In genomic region chr20:33481431-33481941, GRCh38 we compare ENCODE assay signal across 22 cellular contexts. TPM values are rescaled to one million over a fixed set of nuclear protein-coding genes. Genes with fewer than 3 reads are reported as not detected.
DNase-seq lines count a peak whose midpoint lies in the region; ATAC-seq, FAIRE-seq and TF ChIP-seq lines count a peak whose summit lies in the region.
"Had no signal": no experiment of that assay in that cellular context is flagged by ENCODE, and none has a peak within 500 bp of the region (broad histone marks: within the 10 kb centered on the region; RNA-seq: fewer than 3 reads in every experiment).

No MANE protein-coding gene starts in this region.

- H3K36me3 Mint-ChIP-seq in neural progenitor cell = no peaks in the 10 kb centered on the region
- H3K36me3 Mint-ChIP-seq in osteocyte (ENCODE audit: unreplicated experiment) = no peaks in the 10 kb centered on the region
- H3K36me3 Mint-ChIP-seq: CD8-positive, alpha-beta T cell had no signal

- DNase-seq in A549 (ENCODE audit: low read depth in 1 of 2, low spot score in 1 of 2) (no peak), posterior vena cava (ENCODE audit: low spot score) (peak; percentile 34), neural progenitor cell (ENCODE audit: low spot score) (no peak), osteocyte (ENCODE audit: extremely low spot score, unreplicated experiment) (no peak)
- DNase-seq: 8988T; AML-193; Caco-2; Calu3; CD4-positive, alpha-beta T cell; CD8-positive, alpha-beta T cell; DMS79 treated with DMSO at 0.1 percent for 48 hours; GF-D8 had no signal

- no peaks in the 10 kb centered on the region for H3K9me3 Mint-ChIP-seq in neural progenitor cell
- no peaks in the 10 kb centered on the region for H3K9me3 Mint-ChIP-seq in osteocyte (ENCODE audit: unreplicated experiment)
- H3K9me3 Mint-ChIP-seq: CD4-positive, alpha-beta T cell; CD8-positive, alpha-beta T cell had no signal

- no peaks in the 10 kb centered on the region for H3K9me3 ChIP-seq in A549
- no peaks in the 10 kb centered on the region for H3K9me3 ChIP-seq in HEK293 (ENCODE audit: control insufficient read depth, insufficient read depth, low read depth, low read length)
- H3K9me3 ChIP-seq in neural progenitor cell (ENCODE audit: low read depth) = no peaks in the 10 kb centered on the region
- H3K9me3 ChIP-seq: BLaER1 treated with 17β-estradiol and CSF1 and Interleukin-3, amounts not matched to agents 10 nM and 100 nM; Caco-2 had no signal

- no peak overlapping the region for H3K27ac Mint-ChIP-seq in neural progenitor cell
- no peak overlapping the region for H3K27ac Mint-ChIP-seq in osteocyte (ENCODE audit: unreplicated experiment)
- H3K27ac Mint-ChIP-seq: B cell; CD4-positive, alpha-beta T cell; CD8-positive, alpha-beta T cell had no signal

- H3K4me3 ChIP-seq in A549 (no peak overlapping the region), HEK293 (ENCODE audit: low read depth, low read length) (no peak overlapping the region), neural progenitor cell (no peak overlapping the region)
- H3K4me3 ChIP-seq: BLaER1 treated with 17β-estradiol and CSF1 and Interleukin-3, amounts not matched to agents 10 nM and 100 nM had no signal

- no peak for ATAC-seq in A549
- no peak for ATAC-seq in GM21381 (IDR thresholded peaks at IDR 0.05; ENCODE audit: unreplicated experiment)
- ATAC-seq: CD8-positive, alpha-beta T cell had no signal

- H3K4me3 Mint-ChIP-seq in neural progenitor cell (no peak overlapping the region), osteocyte (ENCODE audit: unreplicated experiment) (no peak overlapping the region)
- H3K4me3 Mint-ChIP-seq: B cell; CD4-positive, alpha-beta T cell; CD8-positive, alpha-beta T cell had no signal

- H3K4me1 ChIP-seq in A549 (no peaks in the 10 kb centered on the region), HEK293 (ENCODE audit: control insufficient read depth, insufficient read depth, low read length) (no peaks in the 10 kb centered on the region), neural progenitor cell (no peaks in the 10 kb centered on the region)

- H3K4me1 Mint-ChIP-seq in neural progenitor cell (no peaks in the 10 kb centered on the region), osteocyte (ENCODE audit: unreplicated experiment) (no peaks in the 10 kb centered on the region)
- H3K4me1 Mint-ChIP-seq: B cell had no signal

- H3F3A ChIP-seq in neural progenitor cell (ENCODE audit: low read depth) = no peaks in the 10 kb centered on the region

- H3K79me2 ChIP-seq in neural progenitor cell (ENCODE audit: low read depth) = no peaks in the 10 kb centered on the region

- no peak overlapping the region for H3K9ac ChIP-seq in neural progenitor cell
- H3K9ac ChIP-seq: BLaER1 treated with 17β-estradiol and CSF1 and Interleukin-3, amounts not matched to agents 10 nM and 100 nM had no signal

- CTCF ChIA-PET in A549 (lab: Yijun Ruan, JAX) = no interaction called here
- CTCF ChIA-PET in HEK293 (lab: Yijun Ruan, JAX) = no interaction called here

- H4K20me1 ChIP-seq in neural progenitor cell (ENCODE audit: low read depth) = no peaks in the 10 kb centered on the region
- H4K20me1 ChIP-seq: BLaER1 treated with 17β-estradiol and CSF1 and Interleukin-3, amounts not matched to agents 10 nM and 100 nM had no signal

- no peak for TF ChIP-seq POLR2A in A549 (IDR thresholded peaks at IDR 0.05; ENCODE audit: low read length)

- H3K27me3 Mint-ChIP-seq in neural progenitor cell (ENCODE audit: insufficient read depth, low read depth) (peaks cover 3% of the 10 kb centered on the region), osteocyte (ENCODE audit: unreplicated experiment) (no peaks in the 10 kb centered on the region)
- H3K27me3 Mint-ChIP-seq: B cell; CD4-positive, alpha-beta T cell had no signal

- TF ChIP-seq RAD21 in A549 (conservative IDR thresholded peaks at IDR 0.05 in 1 of 2, IDR thresholded peaks at IDR 0.05 in 1 of 2) = no peak

- H3K27ac ChIP-seq in A549 = no peak overlapping the region
- H3K27ac ChIP-seq in HEK293 (ENCODE audit: extremely low read depth, low read depth, low read length) = no peak overlapping the region
- H3K27ac ChIP-seq in neural progenitor cell = no peak overlapping the region
- H3K27ac ChIP-seq: BLaER1 treated with 17β-estradiol and CSF1 and Interleukin-3, amounts not matched to agents 10 nM and 100 nM; C4-2B had no signal

- no peak for FAIRE-seq in A549 (lab: Jason Lieb, UNC)
- FAIRE-seq: A204.1, D721Med, G401.6, GM12891, GM19239 had no signal

- no peak overlapping the region for H2AFZ ChIP-seq in neural progenitor cell (replicated peaks)

- H3K4me2 ChIP-seq in A549 (no peak overlapping the region), neural progenitor cell (no peak overlapping the region)
- H3K4me2 ChIP-seq: BLaER1 treated with 17β-estradiol and CSF1 and Interleukin-3, amounts not matched to agents 10 nM and 100 nM had no signal

- H3K27me3 ChIP-seq in neural progenitor cell = no peaks in the 10 kb centered on the region
- H3K27me3 ChIP-seq: BLaER1 treated with 17β-estradiol and CSF1 and Interleukin-3, amounts not matched to agents 10 nM and 100 nM had no signal

- POLR2A ChIA-PET in A549 (lab: Yijun Ruan, JAX) (no interaction called here), HEK293 (lab: Yijun Ruan, JAX) (interaction anchor here (1.9 kb wide), 1 partner anchor 8 kb away, joined by 7 read pairs; the partner anchor contains the start of gene CBFA2T2)

- intact Hi-C loops in posterior vena cava (cut with DNase I) = no loop called here

- TF ChIP-seq CTCF in A549 (IDR thresholded peaks at IDR 0.05) (no peak), HEK293 (tag by site-specific recombination; IDR thresholded peaks at IDR 0.05) (no peak), neural progenitor cell (IDR thresholded peaks at IDR 0.05) (no peak), osteocyte (IDR thresholded peaks at IDR 0.05) (no peak)

- H3K36me3 ChIP-seq in HEK293 (ENCODE audit: control insufficient read depth in 2 of 2, insufficient read depth in 1 of 2, low read length in 2 of 2) = no peaks in the 10 kb centered on the region
- H3K36me3 ChIP-seq in neural progenitor cell = no peaks in the 10 kb centered on the region
- H3K36me3 ChIP-seq: BLaER1 treated with 17β-estradiol and CSF1 and Interleukin-3, amounts not matched to agents 10 nM and 100 nM had no signal

- WGBS in A549 (ENCODE audit: missing lambda C conversion rate) = 83% methylated on average over 8 of the region's 8 CpGs

- no peak for TF ChIP-seq EP300 in A549 (IDR thresholded peaks at IDR 0.05)

TF ChIP-seq in A549, 52 proteins besides CTCF, POLR2A, EP300 and RAD21 (continues in another document):
- TF ChIP-seq HMGXB4 (CRISPR knock-in tag; IDR thresholded peaks at IDR 0.05; ENCODE audit: borderline replicate concordance) (no peak), ZC3H11A (IDR thresholded peaks at IDR 0.05) (peak; percentile 29), NPAS2 (CRISPR knock-in tag; IDR thresholded peaks at IDR 0.05; ENCODE audit: borderline replicate concordance) (no peak), CHD4 (IDR thresholded peaks at IDR 0.05; ENCODE audit: borderline replicate concordance) (no peak), RFX5 (IDR thresholded peaks at IDR 0.05) (no peak)

TF ChIP-seq in HEK293, 187 proteins besides CTCF, POLR2A, EP300 and RAD21 (continues in another document):
- TF ChIP-seq GLI2 (tag by site-specific recombination; IDR thresholded peaks at IDR 0.05; ENCODE audit: borderline replicate concordance, low read depth) (no peak), KLF17 (tag by site-specific recombination; IDR thresholded peaks at IDR 0.05) (no peak), ZFP37 (tag by site-specific recombination; IDR thresholded peaks at IDR 0.05) (no peak), ZNF37A (tag by site-specific recombination; IDR thresholded peaks at IDR 0.05) (no peak), SALL2 (tag by site-specific recombination; IDR thresholded peaks at IDR 0.05; ENCODE audit: borderline replicate concordance) (no peak), ZNF394 (tag by site-specific recombination; IDR thresholded peaks at IDR 0.05; ENCODE audit: borderline replicate concordance) (peak; percentile 63; the same call in 1 of the 2 replicates), ZBTB8A (tag by site-specific recombination; IDR thresholded peaks at IDR 0.05) (0 out of 2 replicates have a peak, but pooled peaks have one; percentile 25), ZBTB6 (tag by site-specific recombination; IDR thresholded peaks at IDR 0.05) (no peak), PRDM1 (tag by site-specific recombination; IDR thresholded peaks at IDR 0.05) (no peak)

RNA-seq across cellular contexts. Expression of gene CBFA2T2, which starts 8.4 kb away (rescaled TPM):
- polyA plus RNA-seq in A549 (2011; rRNA removed) = 9.4 and 10.8 TPM in 2 replicates
- polyA plus RNA-seq in A549 (2012; cell fraction: cytosol; rRNA removed) = 5.9 and 8.2 TPM in 2 replicates
- 15.5 and 15.6 TPM in 2 replicates for polyA plus RNA-seq in A549 (2012; cell fraction: nucleus; rRNA removed)
- 5.2 to 6.8 TPM (median 6.7 TPM) in 3 replicates for polyA plus RNA-seq in A549 (2017; fragmentation: RNase III; extraction: RNeasy Plus Mini Kit Qiagen cat#74134 plus additional on column Dnase treatment)
- polyA minus RNA-seq in A549 (2011; rRNA and poly(A)+ RNA removed) = 16.2 and 17.6 TPM in 2 replicates
- total RNA-seq in posterior vena cava = 10 to 100 TPM; 11.0 to 12.0 TPM
- 11.9 and 26.4 TPM in 2 replicates for total RNA-seq in neural progenitor cell (ENCODE audit: low replicate concordance)
- 19.6 and 19.9 TPM in 2 replicates for total RNA-seq in osteocyte

RNA-seq across cellular contexts. Expression of gene SNTA1, which starts 37.9 kb away (rescaled TPM):
- 5.6 and 6.5 TPM in 2 replicates for polyA plus RNA-seq in A549 (2011; rRNA removed)
- polyA plus RNA-seq in A549 (2012; cell fraction: cytosol; rRNA removed) = 7.5 and 10.5 TPM in 2 replicates
- polyA plus RNA-seq in A549 (2012; cell fraction: nucleus; rRNA removed) = 6.7 and 7.2 TPM in 2 replicates
- 5.5 to 6.6 TPM (median 6.4 TPM) in 3 replicates for polyA plus RNA-seq in A549 (2017; fragmentation: RNase III; extraction: RNeasy Plus Mini Kit Qiagen cat#74134 plus additional on column Dnase treatment)
- 6.0 and 8.3 TPM in 2 replicates for polyA minus RNA-seq in A549 (2011; rRNA and poly(A)+ RNA removed)
- total RNA-seq in posterior vena cava = 10 to 100 TPM; 40.1 to 44.7 TPM
- total RNA-seq in neural progenitor cell (ENCODE audit: low replicate concordance) = 6.3 and 10.6 TPM in 2 replicates
- total RNA-seq in osteocyte = 28.9 and 33.8 TPM in 2 replicates
